15 cellular contexts compared by ENCODE assay signal in the genomic region with DNA sequence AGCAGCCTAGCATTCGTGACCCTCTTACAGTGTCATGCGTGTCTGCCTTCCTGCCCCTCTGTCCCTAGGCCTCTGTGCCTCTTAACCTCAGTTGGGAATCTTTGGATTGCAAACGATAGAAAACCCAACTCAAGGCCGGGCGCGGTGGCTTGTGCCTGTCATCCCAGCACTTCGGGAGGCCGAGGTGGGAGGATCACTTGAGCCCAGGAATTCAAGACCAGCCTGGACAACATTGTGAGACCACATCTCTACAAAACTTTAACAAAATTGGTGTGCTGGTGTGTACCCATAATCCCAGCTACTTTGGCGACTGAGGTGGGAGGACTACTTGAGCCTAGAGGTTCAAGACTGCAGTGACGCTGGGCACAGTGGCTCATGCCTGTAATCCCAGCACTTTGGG. TPM values are rescaled to one million over a fixed set of nuclear protein-coding genes. Genes with fewer than 3 reads are reported as not detected.
A peak's percentile ranks its signal among the peaks of the same experiment; 100 is the strongest.
DNase-seq lines count a peak whose midpoint lies in the region; ATAC-seq, FAIRE-seq and TF ChIP-seq lines count a peak whose summit lies in the region.
"Had no signal": no experiment of that assay in that cellular context is flagged by ENCODE, and none has a peak within 500 bp of the region (broad histone marks: within the 10 kb centered on the region; RNA-seq: fewer than 3 reads in every experiment).

No MANE protein-coding gene starts in this region.

- no peak overlapping the region for H3K4ac ChIP-seq in H1 (replicated peaks; ENCODE audit: insufficient read length, low read depth, low read length)

- H3K4me2 ChIP-seq in PC-3 (ENCODE audit: low read length) (no peak overlapping the region), H1 (ENCODE audit: insufficient read depth in 1 of 2, low read depth in 2 of 2, low read length in 2 of 2) (no peak overlapping the region), smooth muscle cell (no peak overlapping the region)
- H3K4me2 ChIP-seq: KMS-11, neural progenitor cell had no signal

- no peak overlapping the region for H2BK12ac ChIP-seq in H1 (ENCODE audit: low read depth, low read length)

- POLR2A ChIA-PET in PC-3 (lab: Charles Lee; ENCODE audit: unreplicated experiment) (no interaction called here), H1 (lab: Charles Lee; ENCODE audit: partially characterized antibody) (interaction anchor here (1.1 to 1.6 kb wide), 4 partner anchors 12 to 38 kb away, joined by 3 to 5 read pairs (median 3); partner anchors contain the start of gene TMEM120B)

- H3F3A ChIP-seq in PC-3 (ENCODE audit: low read length, unreplicated experiment) (no peaks in the 10 kb centered on the region), smooth muscle cell (ENCODE audit: low read depth) (no peaks in the 10 kb centered on the region)

- H3K9me3 Mint-ChIP-seq in activated naive CD4-positive, alpha-beta T cell treated with anti-CD3 and anti-CD28 coated beads, Interleukin-2, amount 10 ng/mL, durations not matched to agents 7 days and 5 days, result no peaks in the 10 kb centered on the region
- H3K9me3 Mint-ChIP-seq: neural progenitor cell had no signal

- WGBS in H1 (ENCODE audit: extremely low coverage in 1 of 2, insufficient coverage in 1 of 2, insufficient read length in 1 of 2, insufficient replicate concordance in 2 of 2, low coverage in 1 of 2, low lambda C conversion rate in 2 of 2, missing lambda C conversion rate in 1 of 2), 2 experiments, result 95% methylated on average over 10 of the region's 10 CpGs; no CpG with 5 or more reads in 1 of the 2 experiments
- 91% methylated on average over 10 of the region's 10 CpGs for WGBS in smooth muscle cell (ENCODE audit: low lambda C conversion rate)
- WGBS in thyroid gland, 2 donors, result 91% methylated on average over 10 of the region's 10 CpGs

- no peaks in the 10 kb centered on the region for H4K20me1 ChIP-seq in PC-3 (ENCODE audit: low read length)
- H4K20me1 ChIP-seq in H1 (replicated peaks in 1 of 2; ENCODE audit: control insufficient read depth in 1 of 2, insufficient read depth in 2 of 2, low read length in 2 of 2), result peaks cover 3 to 20% of the 10 kb centered on the region in 2 experiments
- H4K20me1 ChIP-seq in smooth muscle cell (ENCODE audit: low read depth), result peaks cover 18% of the 10 kb centered on the region

- peak overlapping the region; percentile 21; the same call in 1 of the 2 replicates for H3K27ac ChIP-seq in PC-3 (ENCODE audit: low read length)
- no peak overlapping the region for H3K27ac ChIP-seq in H1 (ENCODE audit: low read depth, low read length)
- peak overlapping the region; percentile 69 for H3K27ac ChIP-seq in smooth muscle cell (ENCODE audit: low read depth)
- no peak overlapping the region for H3K27ac ChIP-seq in thyroid gland
- H3K27ac ChIP-seq: KMS-11 had no signal

- H3K4me1 ChIP-seq in PC-3 (ENCODE audit: insufficient read depth, low read length) (no peaks in the 10 kb centered on the region; the same call in 1 of the 2 replicates), H1 (replicated peaks in 1 of 4; ENCODE audit: control insufficient read depth in 3 of 4, insufficient read depth in 4 of 4, low read length in 3 of 4) (no peaks in the 10 kb centered on the region), smooth muscle cell (ENCODE audit: low read depth) (peaks cover 6% of the 10 kb centered on the region), thyroid gland (peaks cover 16 to 17% of the 10 kb centered on the region in 2 donors)
- H3K4me1 ChIP-seq: neural progenitor cell had no signal

- peaks cover 12% of the 10 kb centered on the region for H3K36me3 Mint-ChIP-seq in activated naive CD4-positive, alpha-beta T cell treated with anti-CD3 and anti-CD28 coated beads, Interleukin-2, amount 10 ng/mL, durations not matched to agents 7 days and 5 days

- H3K4me1 Mint-ChIP-seq in activated naive CD4-positive, alpha-beta T cell treated with anti-CD3 and anti-CD28 coated beads, Interleukin-2, amount 10 ng/mL, durations not matched to agents 7 days and 5 days, result peaks cover 5% of the 10 kb centered on the region

- no peak overlapping the region for H3K4me3 Mint-ChIP-seq in activated naive CD4-positive, alpha-beta T cell treated with anti-CD3 and anti-CD28 coated beads, Interleukin-2, amount 10 ng/mL, durations not matched to agents 7 days and 5 days
- H3K4me3 Mint-ChIP-seq: T-helper 1 cell treated with Interleukin-12 subunit alpha and Interleukin-12 subunit beta and Interleukin-4 antibody, amounts not matched to agents 30 μg/mL and 1 μg/mL, for 36 hours had no signal

- TF ChIP-seq POLR2A in H1 (IDR thresholded peaks at IDR 0.05; ENCODE audit: control extremely low read depth in 1 of 2, low read depth in 2 of 2, low read length in 2 of 2), result no peak
- no peak for TF ChIP-seq POLR2A in thyroid gland (IDR thresholded peaks at IDR 0.05)

- peak overlapping the region; percentile 16; the same call in 1 of the 2 replicates for H2BK5ac ChIP-seq in H1 (ENCODE audit: low read depth, low read length)

- peaks cover 10% of the 10 kb centered on the region; the same call in 1 of the 2 replicates for H3K23me2 ChIP-seq in H1 (ENCODE audit: low read depth, low read length)

- no peak overlapping the region for H3K18ac ChIP-seq in H1 (ENCODE audit: extremely low read depth, low read length)

- no peak overlapping the region for H4K8ac ChIP-seq in H1 (ENCODE audit: extremely low read depth, insufficient read depth, low read length)

- peaks cover under 1% of the 10 kb centered on the region; the same call in 1 of the 2 replicates for H3K79me1 ChIP-seq in H1 (ENCODE audit: low read depth, low read length)

- no peak overlapping the region for H2BK120ac ChIP-seq in H1 (replicated peaks; ENCODE audit: low read depth, low read length)

- no peak for ATAC-seq in PC-3

- H3K27ac Mint-ChIP-seq in activated naive CD4-positive, alpha-beta T cell treated with anti-CD3 and anti-CD28 coated beads, Interleukin-2, amount 10 ng/mL, durations not matched to agents 7 days and 5 days, result peak overlapping the region; percentile 75

- H3K27me3 ChIP-seq in PC-3 (ENCODE audit: low read length) (no peaks in the 10 kb centered on the region), H1 (replicated peaks in 1 of 4; ENCODE audit: control insufficient read depth in 3 of 4, extremely low read depth in 1 of 4, insufficient read depth in 3 of 4, low read length in 3 of 4) (no peaks in the 10 kb centered on the region), smooth muscle cell (ENCODE audit: low read depth) (no peaks in the 10 kb centered on the region), thyroid gland (no peaks in the 10 kb centered on the region)
- H3K27me3 ChIP-seq: neural progenitor cell, tibial nerve had no signal

- no peaks in the 10 kb centered on the region for H3K27me3 Mint-ChIP-seq in activated naive CD4-positive, alpha-beta T cell treated with anti-CD3 and anti-CD28 coated beads, Interleukin-2, amount 10 ng/mL, durations not matched to agents 7 days and 5 days

- H3K36me3 ChIP-seq in PC-3 (ENCODE audit: low read depth, low read length) (peaks cover 6% of the 10 kb centered on the region; the same call in 1 of the 2 replicates), H1 (ENCODE audit: control insufficient read depth in 2 of 4, insufficient read depth in 4 of 4, low read length in 3 of 4) (peaks cover 2 to 28% (median 7%) of the 10 kb centered on the region in 4 experiments; a peak in 6 of 8 replicates), smooth muscle cell (ENCODE audit: low read depth) (no peaks in the 10 kb centered on the region), thyroid gland (no peaks in the 10 kb centered on the region)
- H3K36me3 ChIP-seq: neural progenitor cell had no signal

- no peak overlapping the region for H3K4me3 ChIP-seq in PC-3 (ENCODE audit: low read length)
- H3K4me3 ChIP-seq in H1 (ENCODE audit: extremely low read depth in 1 of 4, insufficient read depth in 2 of 4, low read depth in 3 of 4, low read length in 4 of 4), result no peak overlapping the region
- H3K4me3 ChIP-seq in smooth muscle cell, result no peak overlapping the region
- no peak overlapping the region for H3K4me3 ChIP-seq in thyroid gland (replicated peaks in 1 of 3)
- H3K4me3 ChIP-seq: neural progenitor cell, tibial nerve had no signal

- no peak overlapping the region for H2BK15ac ChIP-seq in H1 (ENCODE audit: low read length)

- H2BK20ac ChIP-seq in H1 (ENCODE audit: low read length), result no peak overlapping the region

- no peak for FAIRE-seq in H1 (lab: Jason Lieb, UNC)

- H3K9ac ChIP-seq in PC-3 (ENCODE audit: low read length) (no peak overlapping the region), H1 (replicated peaks in 1 of 4; ENCODE audit: extremely low read depth in 1 of 4, low read depth in 3 of 4, low read length in 3 of 4) (no peak overlapping the region), smooth muscle cell (ENCODE audit: low read depth) (no peak overlapping the region)
- H3K9ac ChIP-seq: KMS-11, neural progenitor cell had no signal

- CTCF ChIA-PET in activated naive CD4-positive, alpha-beta T cell treated with anti-CD3 and anti-CD28 coated beads, Interleukin-2, amount 10 ng/mL, durations not matched to agents 7 days and 5 days (lab: Charles Lee), result no interaction called here
- CTCF ChIA-PET in PC-3 (lab: Charles Lee), result no interaction called here
- CTCF ChIA-PET in H1 (lab: Charles Lee; ENCODE audit: partially characterized antibody), result interaction anchor here (0.6 to 1.8 kb wide), 4 partner anchors 8 to 47 kb away, joined by 3 to 4 read pairs (median 4); no protein-coding TSS in a partner anchor

- BruUV-seq in PC-3 (replicated peaks; lab: Mats Ljungman, UMichigan), result no TSS peak

- no peak for TF ChIP-seq RAD21 in H1 (IDR thresholded peaks at IDR 0.05 in 1 of 2, conservative IDR thresholded peaks at IDR 0.05 in 1 of 2; ENCODE audit: low read depth in 2 of 2, low read length in 2 of 2)

- H3K56ac ChIP-seq in H1 (replicated peaks; ENCODE audit: insufficient read length, low read depth, low read length), result no peak overlapping the region

- no peak for TF ChIP-seq CTCF in PC-3 (conservative IDR thresholded peaks at IDR 0.05; ENCODE audit: low read depth, low read length)
- TF ChIP-seq CTCF in H1 (IDR thresholded peaks at IDR 0.05; ENCODE audit: control extremely low read depth in 1 of 3, insufficient read depth in 1 of 3, low read depth in 1 of 3, low read length in 3 of 3), result no peak
- no peak for TF ChIP-seq CTCF in smooth muscle cell (IDR thresholded peaks at IDR 0.05; ENCODE audit: borderline replicate concordance, insufficient read depth, poor library complexity, severe bottlenecking)
- no peak for TF ChIP-seq CTCF in thyroid gland (IDR thresholded peaks at IDR 0.05)

- H3K23ac ChIP-seq in H1 (ENCODE audit: insufficient read length), result no peak overlapping the region

- no peak overlapping the region for H4K5ac ChIP-seq in H1 (ENCODE audit: insufficient read length, low read depth, low read length)

- H3K9me3 ChIP-seq in PC-3 (ENCODE audit: low read length) (no peaks in the 10 kb centered on the region), H1 (ENCODE audit: insufficient read depth in 2 of 2, low read depth in 1 of 2, low read length in 1 of 2) (no peaks in the 10 kb centered on the region), smooth muscle cell (replicated peaks; ENCODE audit: low read depth) (no peaks in the 10 kb centered on the region), thyroid gland (no peaks in the 10 kb centered on the region)
- H3K9me3 ChIP-seq: tibial nerve had no signal

- H4K91ac ChIP-seq in H1 (replicated peaks; ENCODE audit: insufficient read length, low read length), result no peak overlapping the region

- H2AFZ ChIP-seq in PC-3 (ENCODE audit: low read length) (no peak overlapping the region), H1 (ENCODE audit: low read length) (no peak overlapping the region), smooth muscle cell (ENCODE audit: low read depth) (no peak overlapping the region)
- H2AFZ ChIP-seq: neural progenitor cell had no signal

- DNase-seq in activated naive CD4-positive, alpha-beta T cell treated with anti-CD3 and anti-CD28 coated beads, Interleukin-2, amount 10 ng/mL, durations not matched to agents 7 days and 5 days, result no peak
- no peak for DNase-seq in activated naive CD4-positive, alpha-beta T cell (lab: John Stamatoyannopoulos, UW)
- no peak for DNase-seq in PC-3
- DNase-seq in H1 (ENCODE audit: low read depth in 1 of 2, low spot score in 2 of 2), result no peak
- DNase-seq in smooth muscle cell (lab: John Stamatoyannopoulos, UW; ENCODE audit: unreplicated experiment), result no peak
- no peak for DNase-seq in thyroid gland
- DNase-seq in ureter (ENCODE audit: low spot score), result no peak
- no peak for DNase-seq in UCSD-AML1 (lab: John Stamatoyannopoulos, UW; ENCODE audit: unreplicated experiment)
- DNase-seq: COR-L47, NCI-H1417, NCI-H2171 treated with DMSO at 0.1 percent for 48 hours had no signal

- no peaks in the 10 kb centered on the region for H3K79me2 ChIP-seq in PC-3 (ENCODE audit: low read length)
- H3K79me2 ChIP-seq in H1 (ENCODE audit: control insufficient read depth in 1 of 2, insufficient read depth in 2 of 2, low read length in 2 of 2), result no peaks in the 10 kb centered on the region; a peak in 1 of 4 replicates
- H3K79me2 ChIP-seq in smooth muscle cell (ENCODE audit: low read depth), result no peaks in the 10 kb centered on the region

- H2AK5ac ChIP-seq in H1 (ENCODE audit: low read depth, low read length), result no peak overlapping the region

- H3K9me2 ChIP-seq in PC-3 (replicated peaks; ENCODE audit: low read length), result no peaks in the 10 kb centered on the region

- H3K14ac ChIP-seq in H1 (ENCODE audit: insufficient read length), result no peak overlapping the region

- TF ChIP-seq EP300 in H1 (IDR thresholded peaks at IDR 0.05; ENCODE audit: borderline replicate concordance in 1 of 2, low read depth in 2 of 2, low read length in 2 of 2), result no peak

- intact Hi-C loops in PC-3 (cut with micrococcal nuclease) (no loop called here), thyroid gland (cut with DNase I) (no loop called here)

RNA-seq across cellular contexts. Expression of gene TMEM120B, which starts 36.7 kb away (rescaled TPM):
- total RNA-seq in PC-3 (2014; rRNA removed), result 18.5 and 25.4 TPM in 2 replicates
- 26.0 and 29.1 TPM in 2 replicates for total RNA-seq in H1 (2021; fragmentation: NEBNext Ultra II Directional; extraction: Animal tissue kit (Norgen Biotek cat#: 25700))
- polyA plus RNA-seq in H1 (2011; rRNA removed), result 22.0 and 31.2 TPM in 2 replicates
- 21.3 TPM for polyA plus RNA-seq in H1 (2011; cell fraction: cytosol; rRNA removed)
- 90.2 TPM for polyA plus RNA-seq in H1 (2011; cell fraction: nucleus; rRNA removed)
- polyA plus RNA-seq in H1 (2012, experiment 1 of 2), result 15.8 to 21.0 TPM (median 18.0 TPM) in 4 replicates
- 11.9 TPM for polyA plus RNA-seq in H1 (2012, experiment 2 of 2)
- 31.3 TPM for polyA plus RNA-seq in H1 (2013, experiment 1 of 2)
- polyA plus RNA-seq in H1 (2013, experiment 2 of 2), result 29.9 TPM
- 35.4 and 36.4 TPM in 2 replicates for polyA minus RNA-seq in H1 (2011; rRNA and poly(A)+ RNA removed)
- polyA minus RNA-seq in H1 (2011; cell fraction: cytosol; rRNA and poly(A)+ RNA removed), result 16.7 TPM
- 25.9 TPM for polyA minus RNA-seq in H1 (2011; cell fraction: nucleus; rRNA and poly(A)+ RNA removed)
- total RNA-seq in smooth muscle cell, result 5.3 and 6.9 TPM in 2 replicates
- 7.6 and 7.7 TPM in 2 replicates for polyA plus RNA-seq in smooth muscle cell
- total RNA-seq in thyroid gland, result 10 to 100 TPM; 12.5 to 15.4 (median 14.2) TPM
- 16.7 TPM for total RNA-seq in ureter

RNA-seq across cellular contexts. Expression of gene RHOF, which starts 44.2 kb away (rescaled TPM):
- total RNA-seq in PC-3 (2014; rRNA removed), result 232 TPM in 2 replicates
- total RNA-seq in H1 (2021; fragmentation: NEBNext Ultra II Directional; extraction: Animal tissue kit (Norgen Biotek cat#: 25700)), result 31.0 and 31.9 TPM in 2 replicates
- 23.8 and 33.2 TPM in 2 replicates for polyA plus RNA-seq in H1 (2011; rRNA removed)
- polyA plus RNA-seq in H1 (2011; cell fraction: cytosol; rRNA removed), result 24.2 TPM
- polyA plus RNA-seq in H1 (2011; cell fraction: nucleus; rRNA removed), result 46.5 TPM
- polyA plus RNA-seq in H1 (2012, experiment 1 of 2), result 13.3 to 22.8 TPM (median 17.1 TPM) in 4 replicates
- 10.2 TPM for polyA plus RNA-seq in H1 (2012, experiment 2 of 2)
- 16.3 TPM for polyA plus RNA-seq in H1 (2013, experiment 1 of 2)
- polyA plus RNA-seq in H1 (2013, experiment 2 of 2), result 14.9 TPM
- polyA minus RNA-seq in H1 (2011; rRNA and poly(A)+ RNA removed), result 15.0 and 16.7 TPM in 2 replicates
- 27.1 TPM for polyA minus RNA-seq in H1 (2011; cell fraction: cytosol; rRNA and poly(A)+ RNA removed)
- polyA minus RNA-seq in H1 (2011; cell fraction: nucleus; rRNA and poly(A)+ RNA removed), result 45.4 TPM
- 12.7 and 25.9 TPM in 2 replicates for total RNA-seq in smooth muscle cell
- 13.8 and 15.3 TPM in 2 replicates for polyA plus RNA-seq in smooth muscle cell
- 100 to 1,000 TPM in 1 of 4 donors, 10 to 100 TPM in 3; 22.8 to 105 (median 69.9) TPM for total RNA-seq in thyroid gland
- total RNA-seq in ureter, result 20.5 TPM

RNA-seq across cellular contexts. Expression of gene SETD1B, which starts 54.5 kb away (rescaled TPM):
- total RNA-seq in PC-3 (2014; rRNA removed) (7.5 and 13.0 TPM in 2 replicates), smooth muscle cell (2.7 and 4.2 TPM in 2 replicates), thyroid gland (10 to 100 TPM in 3 of 4 donors, 1 to 10 TPM in 1; 7.3 to 16.5 (median 11.7) TPM), ureter (39.8 TPM)
- total RNA-seq in H1 (2021; fragmentation: NEBNext Ultra II Directional; extraction: Animal tissue kit (Norgen Biotek cat#: 25700)), result 17.7 and 17.8 TPM in 2 replicates
- polyA plus RNA-seq in H1 (2011; rRNA removed) (1.3 and 2.3 TPM in 2 replicates), smooth muscle cell (1.9 and 2.9 TPM in 2 replicates)
- polyA plus RNA-seq in H1 (2011; cell fraction: cytosol; rRNA removed), result 1.2 TPM
- polyA plus RNA-seq in H1 (2011; cell fraction: nucleus; rRNA removed), result 4.1 TPM
- 6.5 to 10.1 TPM (median 8.7 TPM) in 4 replicates for polyA plus RNA-seq in H1 (2012, experiment 1 of 2)
- polyA plus RNA-seq in H1 (2012, experiment 2 of 2), result 4.9 TPM
- polyA plus RNA-seq in H1 (2013, experiment 1 of 2), result 6.6 TPM
- 5.8 TPM for polyA plus RNA-seq in H1 (2013, experiment 2 of 2)
- 1.5 and 2.3 TPM in 2 replicates for polyA minus RNA-seq in H1 (2011; rRNA and poly(A)+ RNA removed)
- polyA minus RNA-seq in H1 (2011; cell fraction: cytosol; rRNA and poly(A)+ RNA removed), result 5.3 TPM
- 4.7 TPM for polyA minus RNA-seq in H1 (2011; cell fraction: nucleus; rRNA and poly(A)+ RNA removed)

Comparison
In these comparisons a context has a peak if more than half of its experiments do, and no peak if none do; other contexts are left out.
1. H3K27ac ChIP-seq: peak in PC-3 (single experiment) and smooth muscle cell (single experiment); none in H1 (single experiment) and thyroid gland (0 of 3).